Comparison of ENCODE assay signal across 8 cellular contexts in the genomic region with DNA sequence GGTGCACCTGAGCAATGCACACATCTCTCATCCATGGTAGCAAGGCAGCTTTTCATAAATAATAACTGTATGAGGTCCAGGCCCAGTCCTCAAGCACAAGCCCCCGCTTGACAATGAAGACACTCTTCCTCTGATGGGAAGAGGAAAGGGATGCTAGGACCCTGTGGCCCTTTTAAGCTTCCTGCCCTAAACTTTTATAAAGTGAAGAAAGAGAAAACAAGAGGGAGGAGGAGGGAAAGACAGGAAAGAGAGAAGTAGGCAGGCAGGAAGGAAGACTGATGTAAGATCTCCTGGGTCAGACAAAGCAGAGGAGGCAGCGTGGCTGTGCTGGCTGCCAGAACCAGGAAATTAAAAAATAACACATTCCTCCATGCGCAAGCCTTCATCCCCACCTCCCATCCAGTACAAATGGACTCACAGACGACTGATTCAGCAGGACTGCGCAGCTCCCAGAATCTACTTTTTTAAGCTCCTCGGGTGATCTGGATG. TPM values are rescaled to one million over a fixed set of nuclear protein-coding genes. Genes with fewer than 3 reads are reported as not detected.
A peak's percentile ranks its signal among the peaks of the same experiment; 100 is the strongest.
DNase-seq lines count a peak whose midpoint lies in the region; ATAC-seq and TF ChIP-seq lines count a peak whose summit lies in the region.

No MANE protein-coding gene starts in this region.

- peak overlapping the region; percentile 89 for H3K27ac Mint-ChIP-seq in stimulated activated naive B cell treated with anti-CD40 and anti-IgM and Interleukin-4, amounts not matched to agents 10 μg/mL and 1 μg/mL and 100 μg/mL, for 72 hours

- H4K5ac ChIP-seq in IMR-90 (ENCODE audit: low read depth, low read length): no peak overlapping the region

- H3K23ac ChIP-seq in IMR-90 (ENCODE audit: low read depth, low read length): no peak overlapping the region

- H3K9me1 ChIP-seq in IMR-90 (ENCODE audit: insufficient read depth, low read length): 0 out of 2 replicates have a peak, but pooled peaks cover 3% of the 10 kb centered on the region

- TF ChIP-seq POLR2A in IMR-90 (IDR thresholded peaks at IDR 0.05; ENCODE audit: low read depth, low read length): no peak

- peak overlapping the region; percentile 44 for H2AK9ac ChIP-seq in IMR-90 (replicated peaks; ENCODE audit: low read depth, low read length, poor library complexity)

- peak overlapping the region; percentile 58 for H2AFZ ChIP-seq in IMR-90 (replicated peaks; ENCODE audit: low read length, poor library complexity)

- H3K36me3 ChIP-seq in IMR-90 (ENCODE audit: control insufficient read depth, insufficient read depth, low read length): peaks cover 33% of the 10 kb centered on the region

- H4K8ac ChIP-seq in IMR-90 (ENCODE audit: low read depth in 2 of 2, low read length in 2 of 2): peak overlapping the region; percentile 32 to 49; a peak in 3 of 4 replicates

- no peak overlapping the region for H2BK20ac ChIP-seq in IMR-90 (ENCODE audit: low read depth, low read length)

- no peaks in the 10 kb centered on the region for H4K20me1 ChIP-seq in IMR-90 (ENCODE audit: insufficient read depth, low read length)

- TF ChIP-seq RAD21 in IMR-90 (IDR thresholded peaks at IDR 0.05; ENCODE audit: low read length): no peak

- no peak for TF ChIP-seq CTCF in IMR-90 (conservative IDR thresholded peaks at IDR 0.05; ENCODE audit: low read depth, low read length)
- no peak for TF ChIP-seq CTCF in fibroblast of pulmonary artery (IDR thresholded peaks at IDR 0.05; ENCODE audit: low read length, missing control alignments)

- no peaks in the 10 kb centered on the region for H3K27me3 ChIP-seq in IMR-90 (ENCODE audit: control insufficient read depth, insufficient read depth, low read length)

- H2AK5ac ChIP-seq in IMR-90 (ENCODE audit: low read depth, low read length): no peak overlapping the region

- H3K9me3 Mint-ChIP-seq in stimulated activated naive B cell treated with anti-CD40 and anti-IgM and Interleukin-4, amounts not matched to agents 10 μg/mL and 1 μg/mL and 100 μg/mL, for 72 hours: peaks cover 2% of the 10 kb centered on the region in 2 donors

- H4K91ac ChIP-seq in IMR-90 (ENCODE audit: insufficient read depth, low read depth, low read length): peak overlapping the region; percentile 65; the same call in 1 of the 2 replicates

- H3K27me3 Mint-ChIP-seq in stimulated activated naive B cell treated with anti-CD40 and anti-IgM and Interleukin-4, amounts not matched to agents 10 μg/mL and 1 μg/mL and 100 μg/mL, for 72 hours: no peaks in the 10 kb centered on the region

- no peaks in the 10 kb centered on the region for H3K9me3 ChIP-seq in IMR-90 (ENCODE audit: control insufficient read depth, insufficient read depth, low read length)

- peak overlapping the region; percentile 36; the same call in 1 of the 2 replicates for H3K4ac ChIP-seq in IMR-90 (ENCODE audit: low read depth, low read length)

- peak overlapping the region; percentile 45 for H3K27ac ChIP-seq in IMR-90 (ENCODE audit: insufficient read depth, low read length)

- peaks cover 2% of the 10 kb centered on the region for H3K4me1 ChIP-seq in IMR-90 (ENCODE audit: control insufficient read depth, insufficient read depth, low read length)

- H3K4me2 ChIP-seq in IMR-90 (ENCODE audit: low read depth, low read length): no peak overlapping the region

- peaks cover 38 to 80% of the 10 kb centered on the region in 2 donors for H3K36me3 Mint-ChIP-seq in stimulated activated naive B cell treated with anti-CD40 and anti-IgM and Interleukin-4, amounts not matched to agents 10 μg/mL and 1 μg/mL and 100 μg/mL, for 72 hours

- CTCF ChIA-PET in IMR-90 (lab: Yijun Ruan, JAX): interaction anchor here (0.6 to 0.7 kb wide), 2 partner anchors 174 to 1615 kb away, joined by 5 to 7 read pairs; no protein-coding TSS in a partner anchor

- no TSS peak for BruUV-seq in IMR-90 (replicated peaks; lab: Mats Ljungman, UMichigan)

- peaks cover 22 to 48% of the 10 kb centered on the region in 2 donors for H3K4me1 Mint-ChIP-seq in stimulated activated naive B cell treated with anti-CD40 and anti-IgM and Interleukin-4, amounts not matched to agents 10 μg/mL and 1 μg/mL and 100 μg/mL, for 72 hours

- H3K79me1 ChIP-seq in IMR-90 (ENCODE audit: low read depth in 1 of 2, low read length in 2 of 2): no peaks in the 10 kb centered on the region

- H2BK5ac ChIP-seq in IMR-90 (ENCODE audit: low read depth, low read length, poor library complexity, severe bottlenecking): peak overlapping the region; percentile 58

- peak overlapping the region; percentile 29; the same call in 1 of the 2 replicates for H3K9ac ChIP-seq in IMR-90 (ENCODE audit: low read depth, low read length)

- intact Hi-C loops in IMR-90 (cut with micrococcal nuclease): no loop called here
- intact Hi-C loops in posterior cingulate gyrus (cut with DNase I): no loop called here

- H3K14ac ChIP-seq in IMR-90 (replicated peaks; ENCODE audit: low read depth, low read length): peak overlapping the region; percentile 50

- DNase-seq in IMR-90: peak; percentile 40
- DNase-seq in UCSD-AML1 (lab: John Stamatoyannopoulos, UW; ENCODE audit: unreplicated experiment): peak; percentile 53
- DNase-seq in fibroblast of pulmonary artery (ENCODE audit: low read depth): peak; percentile 64
- DNase-seq in stimulated activated naive B cell treated with anti-CD40 and anti-IgM and Interleukin-4, amounts not matched to agents 10 μg/mL and 1 μg/mL and 100 μg/mL, for 72 hours: no peak
- no peak for DNase-seq in posterior cingulate gyrus
- no peak for DNase-seq in HCEC 1CT
- DNase-seq in AG20443 (ENCODE audit: low spot score): no peak

- in situ Hi-C loops in IMR-90 (cut with MboI; ENCODE audit: low sequenced_read_pairs): no loop called here

- no peak overlapping the region for H3K4me3 ChIP-seq in IMR-90 (ENCODE audit: insufficient read depth, low read depth, low read length)
- no peak overlapping the region for H3K4me3 ChIP-seq in fibroblast of pulmonary artery (replicated peaks; ENCODE audit: low read depth, low read length)

- H2BK15ac ChIP-seq in IMR-90 (ENCODE audit: low read depth, low read length): 0 out of 3 replicates have a peak overlapping the region, but pooled peaks have one; percentile 53

- dilution Hi-C loops in IMR-90 (cut with HindIII; ENCODE audit: low sequenced_read_pairs, unreplicated experiment): no loop called here

- WGBS in IMR-90 (ENCODE audit: extremely low coverage in 2 of 2, insufficient read length in 1 of 2), 2 experiments: no CpG with 5 or more reads among the region's 6 CpGs

- POLR2A ChIA-PET in IMR-90 (lab: Charles Lee; ENCODE audit: unreplicated experiment): no interaction called here

- ATAC-seq in IMR-90 (ENCODE audit: low read depth): peak; percentile 60
- peak; percentile 37 to 38 for ATAC-seq in stimulated activated naive B cell treated with anti-CD40 and anti-IgM and Interleukin-4, amounts not matched to agents 10 μg/mL and 1 μg/mL and 100 μg/mL, for 72 hours (replicated peaks)
- no peak for ATAC-seq in GM18519 (IDR thresholded peaks at IDR 0.05; ENCODE audit: low FRiP score, unreplicated experiment)

- peak overlapping the region; percentile 33; the same call in 1 of the 2 replicates for H2BK120ac ChIP-seq in IMR-90 (ENCODE audit: low read depth, low read length)

- no peak overlapping the region; the same call in 1 of the 2 replicates for H3K56ac ChIP-seq in IMR-90 (ENCODE audit: extremely low read depth, insufficient read depth, low read length)

- peak overlapping the region in 1 of 2 donors; percentile 71 for H3K4me3 Mint-ChIP-seq in stimulated activated naive B cell treated with anti-CD40 and anti-IgM and Interleukin-4, amounts not matched to agents 10 μg/mL and 1 μg/mL and 100 μg/mL, for 72 hours

- peak overlapping the region; percentile 12; the same call in 1 of the 2 replicates for H3K18ac ChIP-seq in IMR-90 (ENCODE audit: low read depth, low read length)

TF ChIP-seq in IMR-90, 13 proteins besides CTCF, POLR2A, EP300 and RAD21:
- TF ChIP-seq FOS (IDR thresholded peaks at IDR 0.05; ENCODE audit: low read depth, low read length): no peak
- TF ChIP-seq BHLHE40 (IDR thresholded peaks at IDR 0.05; ENCODE audit: low read depth, low read length): no peak
- TF ChIP-seq CHD1 (IDR thresholded peaks at IDR 0.05; ENCODE audit: low read depth, low read length): no peak
- no peak for TF ChIP-seq CEBPB (IDR thresholded peaks at IDR 0.05; ENCODE audit: low read depth, low read length)
- TF ChIP-seq RFX5 (IDR thresholded peaks at IDR 0.05; ENCODE audit: low read depth, low read length): no peak
- no peak for TF ChIP-seq MAFK (IDR thresholded peaks at IDR 0.05; ENCODE audit: low read depth, low read length)
- TF ChIP-seq, protein P1, sequence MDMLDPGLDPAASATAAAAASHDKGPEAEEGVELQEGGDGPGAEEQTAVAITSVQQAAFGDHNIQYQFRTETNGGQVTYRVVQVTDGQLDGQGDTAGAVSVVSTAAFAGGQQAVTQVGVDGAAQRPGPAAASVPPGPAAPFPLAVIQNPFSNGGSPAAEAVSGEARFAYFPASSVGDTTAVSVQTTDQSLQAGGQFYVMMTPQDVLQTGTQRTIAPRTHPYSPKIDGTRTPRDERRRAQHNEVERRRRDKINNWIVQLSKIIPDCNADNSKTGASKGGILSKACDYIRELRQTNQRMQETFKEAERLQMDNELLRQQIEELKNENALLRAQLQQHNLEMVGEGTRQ (IDR thresholded peaks at IDR 0.05; ENCODE audit: low read depth, low read length): no peak
- TF ChIP-seq, protein P2, sequence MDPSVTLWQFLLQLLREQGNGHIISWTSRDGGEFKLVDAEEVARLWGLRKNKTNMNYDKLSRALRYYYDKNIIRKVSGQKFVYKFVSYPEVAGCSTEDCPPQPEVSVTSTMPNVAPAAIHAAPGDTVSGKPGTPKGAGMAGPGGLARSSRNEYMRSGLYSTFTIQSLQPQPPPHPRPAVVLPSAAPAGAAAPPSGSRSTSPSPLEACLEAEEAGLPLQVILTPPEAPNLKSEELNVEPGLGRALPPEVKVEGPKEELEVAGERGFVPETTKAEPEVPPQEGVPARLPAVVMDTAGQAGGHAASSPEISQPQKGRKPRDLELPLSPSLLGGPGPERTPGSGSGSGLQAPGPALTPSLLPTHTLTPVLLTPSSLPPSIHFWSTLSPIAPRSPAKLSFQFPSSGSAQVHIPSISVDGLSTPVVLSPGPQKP (IDR thresholded peaks at IDR 0.05; ENCODE audit: borderline replicate concordance, low read depth, low read length): no peak
- TF ChIP-seq SMC3 (IDR thresholded peaks at IDR 0.05; ENCODE audit: low read depth, low read length): no peak
- TF ChIP-seq MXI1 (IDR thresholded peaks at IDR 0.05; ENCODE audit: borderline replicate concordance, low read depth, low read length): no peak
- TF ChIP-seq MAZ (IDR thresholded peaks at IDR 0.05; ENCODE audit: borderline replicate concordance, low read depth, low read length): no peak
- TF ChIP-seq NFE2L2 (IDR thresholded peaks at IDR 0.05; ENCODE audit: low read depth, low read length): no peak
- TF ChIP-seq RCOR1 (IDR thresholded peaks at IDR 0.05; ENCODE audit: insufficient replicate concordance, low read length): no peak

RNA-seq across cellular contexts. Expression of a gene that starts 16.4 kb away (rescaled TPM):
- total RNA-seq in IMR-90 (2012; rRNA removed): 4.4 and 5.0 TPM in 2 replicates
- polyA plus RNA-seq in IMR-90 (2012; rRNA removed): 12.6 and 14.2 TPM in 2 replicates
- polyA plus RNA-seq in IMR-90 (2012; cell fraction: cytosol; rRNA removed): 3.5 and 6.8 TPM in 2 replicates
- 29.5 and 108 TPM in 2 replicates for polyA plus RNA-seq in IMR-90 (2012; cell fraction: nucleus; rRNA removed; ENCODE audit: low replicate concordance)

Comparison
In these comparisons a context has a peak if more than half of its experiments do, and no peak if none do; other contexts are left out.
1. DNase-seq: peak in IMR-90 (single experiment), UCSD-AML1 (single experiment) and fibroblast of pulmonary artery (single experiment); none in stimulated activated naive B cell treated with anti-CD40 and anti-IgM and Interleukin-4, amounts not matched to agents 10 μg/mL and 1 μg/mL and 100 μg/mL, for 72 hours (single experiment), posterior cingulate gyrus (0 of 10), HCEC 1CT (single experiment) and AG20443 (single experiment).